In genomic region chr11:61598886-61599868, GRCh38 we compare ENCODE assay signal across 11 cellular contexts. TPM values are rescaled to one million over a fixed set of nuclear protein-coding genes. Genes with fewer than 3 reads are reported as not detected.
DNase-seq lines count a peak whose midpoint lies in the region; ATAC-seq and TF ChIP-seq lines count a peak whose summit lies in the region.
"Had no signal": no experiment of that assay in that cellular context is flagged by ENCODE, and none has a peak within 500 bp of the region (broad histone marks: within the 10 kb centered on the region; RNA-seq: fewer than 3 reads in every experiment).

No MANE protein-coding gene starts in this region.

- no peak overlapping the region for H3K27ac ChIP-seq in ovary
- no peak overlapping the region for H3K27ac ChIP-seq in ascending aorta
- H3K27ac ChIP-seq: SK-N-MC had no signal

- no peaks in the 10 kb centered on the region for H3K36me3 ChIP-seq in NT2/D1 (ENCODE audit: insufficient read depth, insufficient read length, low read length)
- no peaks in the 10 kb centered on the region for H3K36me3 ChIP-seq in ovary
- H3K36me3 ChIP-seq in ascending aorta, result no peaks in the 10 kb centered on the region

- in situ Hi-C loops in G401 (cut with HindIII; ENCODE audit: low sequenced_read_pairs), result no loop called here

- no peak for TF ChIP-seq POLR2A in ovary (IDR thresholded peaks at IDR 0.05)

- no peak for ATAC-seq in HG03442 (IDR thresholded peaks at IDR 0.05; ENCODE audit: unreplicated experiment)

- intact Hi-C loops in ovary (cut with DNase I) (no loop called here), ascending aorta (cut with DNase I) (no loop called here)

- H3K9me3 ChIP-seq in NT2/D1 (ENCODE audit: insufficient read depth, low read length) (no peaks in the 10 kb centered on the region), ovary (no peaks in the 10 kb centered on the region), ascending aorta (no peaks in the 10 kb centered on the region)

- WGBS in ovary, 3 donors, result 14 to 21% (median 19%) methylated on average over 23 to 25 of the region's 25 CpGs

- peak overlapping the region; percentile 53 for H3K9ac ChIP-seq in NT2/D1 (ENCODE audit: insufficient read length, low read depth)

- H3K4me3 ChIP-seq in NT2/D1 (ENCODE audit: insufficient read length, low read depth) (peak overlapping the region; percentile 16), ovary (no peak overlapping the region), ascending aorta (peak overlapping the region in 1 of 2 donors; percentile 6)
- H3K4me3 ChIP-seq: SK-N-MC had no signal

- DNase-seq in Daoy (ENCODE audit: low read depth) (peak; percentile 51), NT2/D1 (ENCODE audit: low read depth, low spot score) (peak; percentile 39), fibroblast of the conjunctiva (ENCODE audit: low read depth) (peak; percentile 27), ovary (peak in 3 of 5 donors; percentile 54 to 68 (median 58)), G401 (ENCODE audit: low spot score) (no peak), NOMO-1 treated with DMSO at 0.1 percent for 48 hours (lab: John Stamatoyannopoulos, UW; ENCODE audit: unreplicated experiment) (no peak), ascending aorta (ENCODE audit: low spot score in 2 of 2) (no peak)
- DNase-seq: GF-D8, NCI-H1417 had no signal

- peaks cover 47% of the 10 kb centered on the region for H3K4me1 ChIP-seq in NT2/D1 (ENCODE audit: insufficient read depth, insufficient read length)
- peaks cover 9% of the 10 kb centered on the region for H3K4me1 ChIP-seq in ovary (ENCODE audit: insufficient read depth)
- H3K4me1 ChIP-seq in ascending aorta, result peaks cover 0 to 6% of the 10 kb centered on the region in 2 donors

- peaks cover 3% of the 10 kb centered on the region for H3K27me3 ChIP-seq in NT2/D1 (ENCODE audit: insufficient read depth, insufficient read length)
- H3K27me3 ChIP-seq in ovary, result no peaks in the 10 kb centered on the region
- no peaks in the 10 kb centered on the region for H3K27me3 ChIP-seq in ascending aorta

- TF ChIP-seq EP300 in ovary (IDR thresholded peaks at IDR 0.05), result no peak

- no peak for TF ChIP-seq CTCF in ovary (IDR thresholded peaks at IDR 0.05)
- no peak for TF ChIP-seq CTCF in ascending aorta (IDR thresholded peaks at IDR 0.05)

RNA-seq across cellular contexts. Expression of gene SYT7, which starts 18.3 kb away (rescaled TPM):
- total RNA-seq in Daoy (2014; rRNA removed; shearing (Covaris generic)), result 0.34 and 0.77 TPM in 2 replicates
- 1 to 10 TPM in 5 of 7 donors, under 1 TPM in 2; 0.24 to 4.6 (median 1.5) TPM for total RNA-seq in ovary
- 1 to 10 TPM; 1.7 to 4.9 TPM for polyA plus RNA-seq in ovary
- 1.6 and 3.4 TPM in 2 replicates for total RNA-seq in G401 (2014; rRNA removed; shearing (Covaris generic))
- 1.8 TPM for total RNA-seq in ascending aorta

Comparison
In these comparisons a context has a peak if more than half of its experiments do, and no peak if none do; other contexts are left out.
1. DNase-seq: peak in Daoy (single experiment), NT2/D1 (single experiment), fibroblast of the conjunctiva (single experiment) and ovary (3 of 5); none in G401 (single experiment), NOMO-1 treated with DMSO at 0.1 percent for 48 hours (single experiment) and ascending aorta (0 of 2).